Comparison of ENCODE assay signal across 10 cellular contexts in the genomic region with DNA sequence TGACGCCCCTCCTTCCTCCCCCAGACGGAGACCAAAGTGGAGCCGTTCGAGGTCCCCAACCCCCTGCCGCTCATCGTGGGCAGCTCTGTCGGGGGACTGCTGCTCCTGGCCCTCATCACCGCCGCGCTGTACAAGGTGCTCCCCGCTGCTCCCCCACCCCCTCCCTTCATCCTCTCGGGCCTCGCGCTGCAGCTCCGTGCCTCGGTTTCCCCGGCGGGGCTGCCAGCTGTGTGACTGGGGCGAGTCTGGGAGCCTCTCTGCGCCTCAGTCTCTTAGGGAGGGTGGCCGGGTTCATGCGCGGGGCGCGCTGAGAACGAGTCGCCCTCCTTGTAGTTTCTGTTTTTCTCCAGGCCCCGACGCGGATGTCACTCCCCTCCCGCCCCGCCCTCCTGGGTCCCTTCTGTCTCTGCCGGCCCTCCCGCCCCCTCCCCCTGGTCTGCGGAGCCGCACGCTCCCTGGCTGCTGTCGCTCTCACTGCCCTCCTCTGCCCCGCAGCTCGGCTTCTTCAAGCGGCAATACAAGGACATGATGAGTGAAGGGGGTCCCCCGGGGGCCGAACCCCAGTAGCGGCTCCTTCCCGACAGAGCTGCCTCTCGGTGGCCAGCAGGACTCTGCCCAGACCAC. TPM values are rescaled to one million over a fixed set of nuclear protein-coding genes. Genes with fewer than 3 reads are reported as not detected.
A peak's percentile ranks its signal among the peaks of the same experiment; 100 is the strongest.
DNase-seq lines count a peak whose midpoint lies in the region; TF ChIP-seq lines count a peak whose summit lies in the region.
"Had no signal": no experiment of that assay in that cellular context is flagged by ENCODE, and none has a peak within 500 bp of the region (broad histone marks: within the 10 kb centered on the region; RNA-seq: fewer than 3 reads in every experiment).

No MANE protein-coding gene starts in this region.

- no peak overlapping the region for H2AFZ ChIP-seq in ACC112 (ENCODE audit: low read length, unreplicated experiment)

- no peaks in the 10 kb centered on the region for H3K27me3 Mint-ChIP-seq in activated naive CD8-positive, alpha-beta T cell treated with anti-CD3 and anti-CD28 coated beads for 36 hours
- peaks cover 79% of the 10 kb centered on the region for H3K27me3 Mint-ChIP-seq in mesothelial cell of epicardium (ENCODE audit: low read depth)

- H3K36me3 Mint-ChIP-seq in activated naive CD8-positive, alpha-beta T cell treated with anti-CD3 and anti-CD28 coated beads for 36 hours: no peaks in the 10 kb centered on the region
- H3K36me3 Mint-ChIP-seq in mesothelial cell of epicardium: no peaks in the 10 kb centered on the region

- no peaks in the 10 kb centered on the region for H3K36me3 ChIP-seq in ACC112 (ENCODE audit: insufficient read depth, low read length)
- H3K36me3 ChIP-seq in HEK293 (ENCODE audit: control insufficient read depth in 2 of 2, insufficient read depth in 1 of 2, low read length in 2 of 2): no peaks in the 10 kb centered on the region

- no peak overlapping the region for H3K27ac ChIP-seq in ACC112 (ENCODE audit: low read depth, low read length)
- H3K27ac ChIP-seq in HEK293 (ENCODE audit: extremely low read depth, low read depth, low read length): no peak overlapping the region
- H3K27ac ChIP-seq: KMS-11 had no signal

- CTCF ChIA-PET in HEK293 (lab: Yijun Ruan, JAX): interaction anchor here (0.6 kb wide), 1 partner anchor 379 kb away, joined by 3 read pairs; no protein-coding TSS in a partner anchor

- POLR2A ChIA-PET in HEK293 (lab: Yijun Ruan, JAX): no interaction called here

- peak; percentile 25 for DNase-seq in activated naive CD8-positive, alpha-beta T cell treated with anti-CD3 and anti-CD28 coated beads for 36 hours
- DNase-seq in mesothelial cell of epicardium (ENCODE audit: low spot score in 2 of 2, unreplicated experiment in 2 of 2): no peak
- no peak for DNase-seq in NCI-H2171 treated with DMSO at 0.1 percent for 48 hours (lab: John Stamatoyannopoulos, UW)
- DNase-seq in NCI-H82 treated with DMSO at 0.1 percent for 48 hours (lab: John Stamatoyannopoulos, UW; ENCODE audit: unreplicated experiment): no peak
- no peak for DNase-seq in NCI-H2227 (lab: John Stamatoyannopoulos, UW; ENCODE audit: unreplicated experiment)
- DNase-seq in foreskin fibroblast: no peak
- DNase-seq: SHP77 had no signal

- TF ChIP-seq CTCF in HEK293 (tag by site-specific recombination; IDR thresholded peaks at IDR 0.05): no peak
- TF ChIP-seq CTCF in mesothelial cell of epicardium (IDR thresholded peaks at IDR 0.05; ENCODE audit: unreplicated experiment): no peak
- no peak for TF ChIP-seq CTCF in foreskin fibroblast (IDR thresholded peaks at IDR 0.05; ENCODE audit: low read depth, low read length)

- peak overlapping the region; percentile 44 for H3K4me3 Mint-ChIP-seq in activated naive CD8-positive, alpha-beta T cell treated with anti-CD3 and anti-CD28 coated beads for 36 hours
- peak overlapping the region; percentile 34 for H3K4me3 Mint-ChIP-seq in mesothelial cell of epicardium

- no peaks in the 10 kb centered on the region for H3K79me2 ChIP-seq in ACC112 (ENCODE audit: control insufficient read depth, insufficient read depth, low read length, unreplicated experiment)

- peaks cover 21% of the 10 kb centered on the region for H3K4me1 Mint-ChIP-seq in activated naive CD8-positive, alpha-beta T cell treated with anti-CD3 and anti-CD28 coated beads for 36 hours
- H3K4me1 Mint-ChIP-seq in mesothelial cell of epicardium: no peaks in the 10 kb centered on the region

- no peaks in the 10 kb centered on the region for H3K9me3 Mint-ChIP-seq in activated naive CD8-positive, alpha-beta T cell treated with anti-CD3 and anti-CD28 coated beads for 36 hours
- no peaks in the 10 kb centered on the region for H3K9me3 Mint-ChIP-seq in mesothelial cell of epicardium

- no peak overlapping the region for H3K27ac Mint-ChIP-seq in activated naive CD8-positive, alpha-beta T cell treated with anti-CD3 and anti-CD28 coated beads for 36 hours
- H3K27ac Mint-ChIP-seq in mesothelial cell of epicardium: no peak overlapping the region

- H3K4me1 ChIP-seq in ACC112 (ENCODE audit: control insufficient read depth, insufficient read depth, low read length, unreplicated experiment) (no peaks in the 10 kb centered on the region), HEK293 (ENCODE audit: control insufficient read depth, insufficient read depth, low read length) (no peaks in the 10 kb centered on the region)

- H3K27me3 ChIP-seq in ACC112 (ENCODE audit: insufficient read depth, low read length): peaks cover 80% of the 10 kb centered on the region

- H3K4me3 ChIP-seq in ACC112 (ENCODE audit: low read depth, low read length) (peak overlapping the region; percentile 63; the same call in 1 of the 2 replicates), HEK293 (ENCODE audit: low read depth, low read length) (peak overlapping the region; percentile 25), foreskin fibroblast (ENCODE audit: low read depth in 1 of 2, low read length in 2 of 2) (no peak overlapping the region)

- H3K9me3 ChIP-seq in HEK293 (ENCODE audit: control insufficient read depth, insufficient read depth, low read depth, low read length): no peaks in the 10 kb centered on the region

TF ChIP-seq in HEK293, 187 proteins besides CTCF, POLR2A, EP300 and RAD21:
- TF ChIP-seq, protein P1, sequence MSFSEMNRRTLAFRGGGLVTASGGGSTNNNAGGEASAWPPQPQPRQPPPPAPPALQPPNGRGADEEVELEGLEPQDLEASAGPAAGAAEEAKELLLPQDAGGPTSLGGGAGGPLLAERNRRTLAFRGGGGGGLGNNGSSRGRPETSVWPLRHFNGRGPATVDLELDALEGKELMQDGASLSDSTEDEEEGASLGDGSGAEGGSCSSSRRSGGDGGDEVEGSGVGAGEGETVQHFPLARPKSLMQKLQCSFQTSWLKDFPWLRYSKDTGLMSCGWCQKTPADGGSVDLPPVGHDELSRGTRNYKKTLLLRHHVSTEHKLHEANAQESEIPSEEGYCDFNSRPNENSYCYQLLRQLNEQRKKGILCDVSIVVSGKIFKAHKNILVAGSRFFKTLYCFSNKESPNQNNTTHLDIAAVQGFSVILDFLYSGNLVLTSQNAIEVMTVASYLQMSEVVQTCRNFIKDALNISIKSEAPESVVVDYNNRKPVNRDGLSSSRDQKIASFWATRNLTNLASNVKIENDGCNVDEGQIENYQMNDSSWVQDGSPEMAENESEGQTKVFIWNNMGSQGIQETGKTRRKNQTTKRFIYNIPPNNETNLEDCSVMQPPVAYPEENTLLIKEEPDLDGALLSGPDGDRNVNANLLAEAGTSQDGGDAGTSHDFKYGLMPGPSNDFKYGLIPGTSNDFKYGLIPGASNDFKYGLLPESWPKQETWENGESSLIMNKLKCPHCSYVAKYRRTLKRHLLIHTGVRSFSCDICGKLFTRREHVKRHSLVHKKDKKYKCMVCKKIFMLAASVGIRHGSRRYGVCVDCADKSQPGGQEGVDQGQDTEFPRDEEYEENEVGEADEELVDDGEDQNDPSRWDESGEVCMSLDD (tag by site-specific recombination; IDR thresholded peaks at IDR 0.05): 0 out of 2 replicates have a peak, but pooled peaks have one; percentile 15
- no peak for TF ChIP-seq ZNF391 (tag by site-specific recombination; IDR thresholded peaks at IDR 0.05; ENCODE audit: borderline replicate concordance, low read depth)

RNA-seq across cellular contexts. Expression of gene ITGAX, which starts 23.7 kb away (rescaled TPM):
- total RNA-seq in activated naive CD8-positive, alpha-beta T cell treated with anti-CD3 and anti-CD28 coated beads for 36 hours: 1 to 10 TPM; 1.4 to 1.6 TPM
- total RNA-seq in mesothelial cell of epicardium: not detected in 3 replicates

Comparison
In these comparisons a context has a peak if more than half of its experiments do, and no peak if none do; other contexts are left out.
1. H3K4me3 ChIP-seq: peak in ACC112 (single experiment) and HEK293 (single experiment); none in foreskin fibroblast (0 of 2).